Comparison of ENCODE assay signal across 8 cellular contexts in the genomic region with DNA sequence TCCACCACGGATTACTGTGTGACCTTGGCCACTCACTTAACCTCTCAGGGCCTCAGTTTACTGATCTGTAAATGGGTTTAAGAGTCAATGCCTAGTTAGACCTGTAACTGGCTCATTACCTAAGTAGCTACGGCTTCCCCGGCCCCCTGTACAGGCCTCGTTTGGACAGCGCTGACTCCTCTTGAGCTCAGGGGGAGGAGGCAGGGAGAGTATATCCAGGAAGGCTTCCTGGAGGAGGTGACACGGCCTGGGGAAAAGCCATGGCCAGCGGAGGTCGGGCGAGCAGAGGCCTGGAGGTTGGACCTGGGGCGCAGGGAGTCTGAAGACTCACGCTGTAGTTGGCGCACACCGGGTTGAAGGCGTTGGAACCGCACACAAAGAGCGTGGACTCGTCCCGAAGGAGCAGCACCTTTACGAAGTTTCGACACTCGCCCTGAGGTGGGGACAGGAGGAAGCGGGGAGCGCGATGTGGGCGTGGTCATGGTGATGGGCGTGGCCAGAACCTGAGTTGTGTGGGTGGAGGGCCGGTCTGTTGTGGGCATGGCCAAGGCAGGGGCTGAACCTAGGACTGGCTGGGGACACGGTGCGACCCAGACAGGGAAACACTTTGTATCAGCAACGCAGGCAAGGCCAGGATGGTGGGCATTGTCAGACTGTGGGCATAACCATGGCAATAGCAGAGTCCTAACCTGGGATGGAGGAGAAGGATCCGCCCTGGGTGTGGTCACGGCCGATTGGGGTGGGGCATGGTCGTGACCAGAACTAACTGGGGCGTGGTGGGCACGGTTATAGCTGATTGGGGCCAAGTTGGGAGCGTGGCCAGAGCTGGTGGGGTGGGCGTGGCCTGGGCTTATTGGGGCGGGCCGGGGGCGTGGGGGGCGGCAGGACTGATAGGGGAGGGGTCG. TPM values are rescaled to one million over a fixed set of nuclear protein-coding genes. Genes with fewer than 3 reads are reported as not detected.
DNase-seq lines count a peak whose midpoint lies in the region; ATAC-seq and TF ChIP-seq lines count a peak whose summit lies in the region.
"Had no signal": no experiment of that assay in that cellular context is flagged by ENCODE, and none has a peak within 500 bp of the region (broad histone marks: within the 10 kb centered on the region; RNA-seq: fewer than 3 reads in every experiment).

No MANE protein-coding gene starts in this region.

- DNase-seq in NCI-H146 (lab: John Stamatoyannopoulos, UW) (peak; percentile 23), NCI-H146 treated with DMSO at 0.1 percent for 48 hours (lab: John Stamatoyannopoulos, UW; ENCODE audit: unreplicated experiment) (no peak), PC-3 (peak; percentile 72), left colon (peak in 1 of 2 donors; percentile 34), NCI-H187 (lab: John Stamatoyannopoulos, UW) (no peak), NCI-H1694 treated with DMSO at 0.1 percent for 48 hours (lab: John Stamatoyannopoulos, UW) (no peak)
- DNase-seq: activated CD4-positive, alpha-beta T cell treated with anti-CD3 and anti-CD28 coated beads for 4 hours; NCI-H1417 treated with DMSO at 0.1 percent for 48 hours had no signal

- peak overlapping the region; percentile 58 for H3K4me2 ChIP-seq in PC-3 (ENCODE audit: low read length)

- CTCF ChIA-PET in PC-3 (lab: Charles Lee), result no interaction called here

- H3F3A ChIP-seq in PC-3 (ENCODE audit: low read length, unreplicated experiment), result no peaks in the 10 kb centered on the region

- H3K27me3 ChIP-seq in PC-3 (ENCODE audit: low read length), result no peaks in the 10 kb centered on the region

- H3K9ac ChIP-seq in PC-3 (ENCODE audit: low read length), result no peak overlapping the region

- H4K20me1 ChIP-seq in PC-3 (ENCODE audit: low read length), result no peaks in the 10 kb centered on the region

- no TSS peak for BruUV-seq in PC-3 (replicated peaks; lab: Mats Ljungman, UMichigan)

- peak overlapping the region; percentile 67 for H2AFZ ChIP-seq in PC-3 (ENCODE audit: low read length)

- intact Hi-C loops in PC-3 (cut with micrococcal nuclease), result no loop called here
- intact Hi-C loops in left colon (cut with DNase I, micrococcal nuclease), result no loop called here

- no peaks in the 10 kb centered on the region for H3K79me2 ChIP-seq in PC-3 (ENCODE audit: low read length)

- no peaks in the 10 kb centered on the region for H3K9me2 ChIP-seq in PC-3 (replicated peaks; ENCODE audit: low read length)

- POLR2A ChIA-PET in PC-3 (lab: Charles Lee; ENCODE audit: unreplicated experiment), result no interaction called here

- no peak for TF ChIP-seq CTCF in PC-3 (conservative IDR thresholded peaks at IDR 0.05; ENCODE audit: low read depth, low read length)

- ATAC-seq in PC-3 (peak; percentile 65), left colon (peak; percentile 70)

- no peaks in the 10 kb centered on the region for H3K36me3 ChIP-seq in PC-3 (ENCODE audit: low read depth, low read length)

- H3K27ac ChIP-seq in PC-3 (ENCODE audit: low read length), result no peak overlapping the region

- H3K9me3 ChIP-seq in PC-3 (ENCODE audit: low read length), result no peaks in the 10 kb centered on the region

- 0 out of 2 replicates have a peak, but pooled peaks cover 5% of the 10 kb centered on the region for H3K4me1 ChIP-seq in PC-3 (ENCODE audit: insufficient read depth, low read length)

- H3K4me3 ChIP-seq in PC-3 (ENCODE audit: low read length), result peak overlapping the region; percentile 32; the same call in 1 of the 2 replicates

RNA-seq across cellular contexts. Expression of a gene that starts 3.6 kb away (rescaled TPM):
- 7.3 and 9.0 TPM in 2 replicates for total RNA-seq in PC-3 (2014; rRNA removed)
- 1 to 10 TPM; 2.6 to 2.8 TPM for total RNA-seq in left colon

RNA-seq across cellular contexts. Expression of a gene that starts 16.1 kb away (rescaled TPM):
- 0.23 and 0.51 TPM in 2 replicates for total RNA-seq in PC-3 (2014; rRNA removed)
- total RNA-seq in left colon, result 10 to 100 TPM; 11.6 to 31.8 TPM

RNA-seq across cellular contexts. Expression of a gene that starts 20.9 kb away (rescaled TPM):
- 1.2 and 3.3 TPM in 2 replicates for total RNA-seq in PC-3 (2014; rRNA removed)
- total RNA-seq in left colon, result 1 to 10 TPM; 1.9 to 2.2 TPM

RNA-seq across cellular contexts. Expression of a gene that starts 37.6 kb away (rescaled TPM):
- total RNA-seq in PC-3 (2014; rRNA removed) (9.1 and 9.8 TPM in 2 replicates), left colon (10 to 100 TPM in 1 of 2 donors, under 1 TPM in 1; 0.24 to 12.0 TPM)

Comparison
In these comparisons a context has a peak if more than half of its experiments do, and no peak if none do; other contexts are left out.
1. DNase-seq: peak in NCI-H146 (single experiment) and PC-3 (single experiment); none in NCI-H146 treated with DMSO at 0.1 percent for 48 hours (single experiment), NCI-H187 (0 of 2) and NCI-H1694 treated with DMSO at 0.1 percent for 48 hours (single experiment).